8 cellular contexts compared by ENCODE assay signal in the genomic region with DNA sequence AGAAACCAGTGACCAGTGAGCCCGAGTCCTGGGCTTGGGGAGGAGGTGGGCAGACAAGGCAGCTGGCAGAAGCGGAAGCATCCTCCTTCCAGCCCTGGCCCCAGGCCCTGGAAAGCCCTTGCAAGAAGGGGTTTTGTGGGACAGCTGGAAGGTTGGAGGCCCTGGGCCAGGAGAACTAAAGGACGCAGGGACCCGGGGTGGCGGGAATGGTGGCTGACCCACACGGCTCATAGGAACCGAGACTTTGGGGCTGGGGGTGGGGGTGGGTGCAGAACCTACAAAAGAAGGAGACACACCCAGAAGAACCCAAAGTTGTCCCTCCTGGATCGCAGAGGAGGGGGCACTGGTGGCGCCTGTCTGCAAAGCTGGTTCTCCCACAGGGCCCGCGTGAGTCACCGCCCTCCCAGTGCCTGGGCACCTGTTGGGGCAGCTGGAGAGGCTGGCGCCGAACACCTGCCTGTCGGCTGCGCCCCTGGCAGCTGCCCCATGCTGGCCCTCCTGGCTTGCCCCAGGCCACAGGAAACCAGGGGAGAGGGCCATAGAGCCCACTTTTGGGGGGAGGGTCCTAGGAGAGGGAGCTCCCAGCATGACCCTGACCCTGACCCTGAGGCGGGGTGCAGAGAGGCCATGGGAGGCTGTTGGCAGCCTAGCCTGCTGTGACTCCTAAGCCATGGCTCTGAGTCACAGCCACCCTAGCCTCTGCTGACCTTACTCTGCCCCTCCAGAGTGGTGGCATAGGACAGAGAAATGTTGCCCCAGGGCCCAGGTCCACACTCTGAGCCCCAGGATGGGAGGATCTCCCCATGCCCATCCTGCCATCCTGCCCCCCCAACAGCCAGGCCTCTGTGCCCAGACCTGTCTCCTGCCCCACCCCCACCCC. TPM values are rescaled to one million over a fixed set of nuclear protein-coding genes. Genes with fewer than 3 reads are reported as not detected.
DNase-seq lines count a peak whose midpoint lies in the region; ATAC-seq and TF ChIP-seq lines count a peak whose summit lies in the region.
"Had no signal": no experiment of that assay in that cellular context is flagged by ENCODE, and none has a peak within 500 bp of the region (broad histone marks: within the 10 kb centered on the region; RNA-seq: fewer than 3 reads in every experiment).

No MANE protein-coding gene starts in this region.

- H3K4me1 ChIP-seq in uterus = peaks cover 6 to 17% of the 10 kb centered on the region in 2 donors

- intact Hi-C loops in uterus (cut with DNase I; ENCODE audit: low total_unique reads) = no loop called here

- H3K9me3 ChIP-seq in uterus = no peaks in the 10 kb centered on the region

- no peak for TF ChIP-seq CTCF in uterus (IDR thresholded peaks at IDR 0.05)

- H3K36me3 ChIP-seq in uterus = no peaks in the 10 kb centered on the region

- peak overlapping the region; percentile 48 to 78 for H3K4me3 ChIP-seq in uterus

- ATAC-seq in GM19351 (IDR thresholded peaks at IDR 0.05; ENCODE audit: unreplicated experiment) = no peak
- ATAC-seq: stimulated activated naive B cell treated with anti-CD40 and anti-IgM and Interleukin-4, amounts not matched to agents 10 μg/mL and 1 μg/mL and 100 μg/mL, for 72 hours had no signal

- no peaks in the 10 kb centered on the region for H3K27me3 ChIP-seq in uterus

- peak; percentile 33 for DNase-seq in NAMALWA (ENCODE audit: low spot score)
- peak; percentile 68 for DNase-seq in SW480 (ENCODE audit: low spot score)
- peak; percentile 47 for DNase-seq in kidney tubule cell (ENCODE audit: low spot score)
- DNase-seq in uterus = peak in 1 of 2 donors; percentile 43
- DNase-seq in activated effector memory CD4-positive, alpha-beta T cell treated with anti-CD3 and anti-CD28 coated beads, Interleukin-2, amount 50 U/mL, for 16 hours = no peak
- DNase-seq in GF-D8 (lab: John Stamatoyannopoulos, UW) = no peak
- DNase-seq: stimulated activated naive B cell treated with anti-CD40 and anti-IgM and Interleukin-4, amounts not matched to agents 10 μg/mL and 1 μg/mL and 100 μg/mL, for 72 hours had no signal

- peak overlapping the region; percentile 93 to 97 for H3K27ac ChIP-seq in uterus

- TF ChIP-seq POLR2A in uterus (IDR thresholded peaks at IDR 0.05) = no peak

RNA-seq across cellular contexts. Expression of a gene that starts 0.8 kb away (rescaled TPM):
- 100 to 1,000 TPM in 1 of 4 donors, 10 to 100 TPM in 3; 15.3 to 211 (median 43.8) TPM for total RNA-seq in uterus

RNA-seq across cellular contexts. Expression of a gene that starts 11.1 kb away (rescaled TPM):
- total RNA-seq in uterus = 100 to 1,000 TPM in 1 of 4 donors, 10 to 100 TPM in 2, 1 to 10 TPM in 1; 4.4 to 103 (median 36.9) TPM

RNA-seq across cellular contexts. Expression of a gene that starts 12.5 kb away (rescaled TPM):
- total RNA-seq in uterus = 10 to 100 TPM in 2 of 4 donors, 1 to 10 TPM in 2; 4.4 to 48.9 (median 12.5) TPM

RNA-seq across cellular contexts. Expression of a gene that starts 33.6 kb away (rescaled TPM):
- under 1 TPM in 2 of 4 donors, not detected in 2; 0.14 to 0.40 TPM for total RNA-seq in uterus

RNA-seq across cellular contexts. Expression of a gene that starts 48.3 kb away (rescaled TPM):
- total RNA-seq in uterus = not detected

Comparison
In these comparisons a context has a peak if more than half of its experiments do, and no peak if none do; other contexts are left out.
1. DNase-seq: peak in NAMALWA (single experiment), SW480 (single experiment) and kidney tubule cell (single experiment); none in activated effector memory CD4-positive, alpha-beta T cell treated with anti-CD3 and anti-CD28 coated beads, Interleukin-2, amount 50 U/mL, for 16 hours (single experiment) and GF-D8 (single experiment).